ENCODE assay signal across 10 cellular contexts in the genomic region with DNA sequence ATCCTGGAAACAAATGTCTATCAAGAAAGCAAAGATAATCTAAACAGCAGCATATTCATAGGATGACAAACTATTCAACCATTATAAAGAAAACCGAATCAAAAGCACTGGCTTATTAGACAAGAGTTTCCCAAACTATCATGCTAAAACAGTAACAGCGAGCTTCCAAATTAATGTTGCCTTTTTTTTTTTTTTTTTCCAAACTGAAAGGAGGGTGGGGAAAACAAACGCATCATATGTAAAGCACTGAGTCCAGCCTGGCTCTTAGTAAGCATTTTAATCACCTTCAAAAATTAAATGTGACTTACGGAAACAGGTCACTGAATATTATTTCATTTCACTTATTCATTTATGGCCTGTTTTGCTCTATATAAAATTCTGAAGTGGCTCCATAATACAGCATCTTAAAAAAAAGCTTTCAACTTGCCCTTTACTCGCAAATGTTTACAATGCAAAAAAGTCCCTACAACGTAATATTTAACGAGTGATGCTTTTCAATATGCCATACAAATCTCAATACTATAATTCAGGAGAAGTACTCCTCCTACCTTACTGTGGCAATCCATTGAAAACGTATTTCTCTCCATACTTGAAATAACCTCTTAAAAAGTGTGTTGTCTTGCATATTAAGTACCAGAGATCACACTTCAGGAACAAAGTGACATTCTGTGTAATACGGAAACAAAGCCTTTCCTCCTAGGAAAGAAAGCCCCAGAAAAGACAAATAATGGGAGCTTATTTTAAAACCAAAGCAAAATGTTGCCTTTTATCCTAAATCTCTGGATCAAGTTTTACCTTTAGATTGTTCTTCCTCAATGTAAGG. TPM values are rescaled to one million over a fixed set of nuclear protein-coding genes. Genes with fewer than 3 reads are reported as not detected.
DNase-seq lines count a peak whose midpoint lies in the region; ATAC-seq and TF ChIP-seq lines count a peak whose summit lies in the region.
"Had no signal": no experiment of that assay in that cellular context is flagged by ENCODE, and none has a peak within 500 bp of the region (broad histone marks: within the 10 kb centered on the region; RNA-seq: fewer than 3 reads in every experiment).

No MANE protein-coding gene starts in this region.

- H3K4me1 ChIP-seq in RWPE2 (ENCODE audit: insufficient read depth, poor library complexity, severe bottlenecking) (peaks cover 45% of the 10 kb centered on the region), ovary (ENCODE audit: insufficient read depth) (peaks cover 5% of the 10 kb centered on the region)

- H3K4me3 Mint-ChIP-seq in stimulated activated naive B cell treated with anti-CD40 and anti-IgM and Interleukin-4, amounts not matched to agents 10 μg/mL and 1 μg/mL and 100 μg/mL, for 72 hours, result no peak overlapping the region

- WGBS in ovary, 3 donors, result 67 to 75% (median 69%) methylated on average over 9 of the region's 9 CpGs

- TF ChIP-seq CTCF in AG10803 (conservative IDR thresholded peaks at IDR 0.05; ENCODE audit: low read length) (no peak), RWPE2 (IDR thresholded peaks at IDR 0.05; ENCODE audit: poor library complexity, severe bottlenecking) (no peak), fibroblast of pulmonary artery (IDR thresholded peaks at IDR 0.05; ENCODE audit: low read length, missing control alignments) (no peak), ovary (IDR thresholded peaks at IDR 0.05) (no peak)

- no peaks in the 10 kb centered on the region for H3K9me3 ChIP-seq in RWPE2 (ENCODE audit: severe bottlenecking)
- no peaks in the 10 kb centered on the region for H3K9me3 ChIP-seq in ovary
- H3K9me3 ChIP-seq: adrenal gland had no signal

- DNase-seq in AG10803 (ENCODE audit: low read depth) (no peak), RWPE2 (ENCODE audit: low spot score) (no peak), fibroblast of pulmonary artery (ENCODE audit: low read depth) (no peak), ovary (no peak), activated gamma-delta T cell (lab: John Stamatoyannopoulos, UW) (no peak), NCI-H146 treated with DMSO at 0.1 percent for 48 hours (lab: John Stamatoyannopoulos, UW; ENCODE audit: unreplicated experiment) (no peak)
- DNase-seq in stimulated activated naive B cell treated with anti-CD40 and anti-IgM and Interleukin-4, amounts not matched to agents 10 μg/mL and 1 μg/mL and 100 μg/mL, for 72 hours, result no peak
- DNase-seq: adrenal gland; CD4-positive, CD25-positive, alpha-beta regulatory T cell had no signal

- H3K27me3 Mint-ChIP-seq in stimulated activated naive B cell treated with anti-CD40 and anti-IgM and Interleukin-4, amounts not matched to agents 10 μg/mL and 1 μg/mL and 100 μg/mL, for 72 hours, result peaks cover 42 to 59% of the 10 kb centered on the region in 2 donors

- TF ChIP-seq POLR2A in ovary (IDR thresholded peaks at IDR 0.05), result no peak

- intact Hi-C loops in ovary (cut with DNase I), result loop anchor here in 2 of 4 donors (2.0 to 5.0 kb wide), 3 partner anchors 52 to 92 kb away; no protein-coding TSS in a partner anchor

- ATAC-seq in RWPE2 (ENCODE audit: low read depth), result no peak
- no peak for ATAC-seq in stimulated activated naive B cell treated with anti-CD40 and anti-IgM and Interleukin-4, amounts not matched to agents 10 μg/mL and 1 μg/mL and 100 μg/mL, for 72 hours (replicated peaks)
- ATAC-seq in HG03521 (IDR thresholded peaks at IDR 0.05; ENCODE audit: unreplicated experiment), result no peak

- no peak overlapping the region for H3K27ac Mint-ChIP-seq in stimulated activated naive B cell treated with anti-CD40 and anti-IgM and Interleukin-4, amounts not matched to agents 10 μg/mL and 1 μg/mL and 100 μg/mL, for 72 hours
- H3K27ac Mint-ChIP-seq: CD4-positive, CD25-positive, alpha-beta regulatory T cell had no signal

- H3K9me3 Mint-ChIP-seq in stimulated activated naive B cell treated with anti-CD40 and anti-IgM and Interleukin-4, amounts not matched to agents 10 μg/mL and 1 μg/mL and 100 μg/mL, for 72 hours, result peaks cover 3 to 7% of the 10 kb centered on the region in 2 donors

- no peak for TF ChIP-seq EP300 in ovary (IDR thresholded peaks at IDR 0.05)

- H3K4me1 Mint-ChIP-seq in stimulated activated naive B cell treated with anti-CD40 and anti-IgM and Interleukin-4, amounts not matched to agents 10 μg/mL and 1 μg/mL and 100 μg/mL, for 72 hours, result no peaks in the 10 kb centered on the region

- peak overlapping the region; percentile 85 for H3K27ac ChIP-seq in RWPE2 (ENCODE audit: poor library complexity, severe bottlenecking)
- no peak overlapping the region for H3K27ac ChIP-seq in ovary

- H3K36me3 Mint-ChIP-seq in stimulated activated naive B cell treated with anti-CD40 and anti-IgM and Interleukin-4, amounts not matched to agents 10 μg/mL and 1 μg/mL and 100 μg/mL, for 72 hours, result peaks cover 2 to 4% of the 10 kb centered on the region in 2 donors
- H3K36me3 Mint-ChIP-seq: CD4-positive, CD25-positive, alpha-beta regulatory T cell had no signal

- H3K36me3 ChIP-seq in RWPE2 (ENCODE audit: low read depth) (peaks cover 16% of the 10 kb centered on the region), ovary (no peaks in the 10 kb centered on the region)
- H3K36me3 ChIP-seq: adrenal gland had no signal

- H3K27me3 ChIP-seq in RWPE2 (ENCODE audit: insufficient read depth, poor library complexity, severe bottlenecking) (no peaks in the 10 kb centered on the region), ovary (no peaks in the 10 kb centered on the region)
- H3K27me3 ChIP-seq: adrenal gland had no signal

- peak overlapping the region; percentile 82 for H3K4me3 ChIP-seq in AG10803 (ENCODE audit: low read length)
- peak overlapping the region; percentile 91 for H3K4me3 ChIP-seq in RWPE2 (ENCODE audit: severe bottlenecking)
- peak overlapping the region; percentile 83 for H3K4me3 ChIP-seq in fibroblast of pulmonary artery (replicated peaks; ENCODE audit: low read depth, low read length)
- H3K4me3 ChIP-seq in ovary, result peak overlapping the region; percentile 95

RNA-seq across cellular contexts. Expression of a gene that starts 2.1 kb away (rescaled TPM):
- 100 to 1,000 TPM in 2 of 7 donors, 10 to 100 TPM in 5; 60.7 to 150 (median 81.0) TPM for total RNA-seq in ovary
- polyA plus RNA-seq in ovary, result 10 to 100 TPM; 25.3 to 67.9 TPM
- total RNA-seq: CD4-positive, CD25-positive, alpha-beta regulatory T cell had no signal
